In genomic region chr7:22876986-22877729, GRCh38 we compare ENCODE assay signal across 22 cellular contexts. TPM values are rescaled to one million over a fixed set of nuclear protein-coding genes. Genes with fewer than 3 reads are reported as not detected.
DNase-seq lines count a peak whose midpoint lies in the region; ATAC-seq and TF ChIP-seq lines count a peak whose summit lies in the region.
"Had no signal": no experiment of that assay in that cellular context is flagged by ENCODE, and none has a peak within 500 bp of the region (broad histone marks: within the 10 kb centered on the region; RNA-seq: fewer than 3 reads in every experiment).

No MANE protein-coding gene starts in this region.

- no peaks in the 10 kb centered on the region for H3K36me3 ChIP-seq in right lobe of liver
- H3K36me3 ChIP-seq: BLaER1 treated with 17β-estradiol and CSF1 and Interleukin-3, amounts not matched to agents 10 nM and 100 nM had no signal

- H3K27me3 ChIP-seq in right lobe of liver: no peaks in the 10 kb centered on the region
- H3K27me3 ChIP-seq: BLaER1 treated with 17β-estradiol and CSF1 and Interleukin-3, amounts not matched to agents 10 nM and 100 nM had no signal

- H3K4me3 ChIP-seq in right lobe of liver: no peak overlapping the region
- H3K4me3 ChIP-seq: BLaER1 treated with 17β-estradiol and CSF1 and Interleukin-3, amounts not matched to agents 10 nM and 100 nM had no signal

- DNase-seq in DMS 273 (lab: John Stamatoyannopoulos, UW; ENCODE audit: unreplicated experiment) (peak; percentile 70), DMS 273 treated with DMSO at 0.1 percent for 48 hours (lab: John Stamatoyannopoulos, UW) (no peak), ELF-1 (ENCODE audit: low read depth, low spot score) (peak; percentile 56), NCI-H69 (lab: John Stamatoyannopoulos, UW) (peak; percentile 82), islet precursor cell (peak; percentile 84), DMS79 treated with DMSO at 0.1 percent for 48 hours (lab: John Stamatoyannopoulos, UW) (no peak), right lobe of liver (no peak), GM13977 (ENCODE audit: low spot score) (no peak)
- DNase-seq: CD4-positive, alpha-beta memory T cell; GF-D8; H9; HFFc6; NCI-H1092; NCI-H1436; NCI-H2029; NCI-H446 treated with DMSO at 0.1 percent for 48 hours; NCI-H748 treated with DMSO at 0.1 percent for 48 hours; OCI-M1; T-helper 17 cell had no signal

- in situ Hi-C loops in GM13977 (cut with MboI; ENCODE audit: low pct_unique_long_range_greater_than_20kb, low sequenced_read_pairs, unreplicated experiment): no loop called here

- 80% methylated on average over 1 of the region's 1 CpG for WGBS in right lobe of liver (ENCODE audit: insufficient coverage, low coverage, low lambda C conversion rate, missing lambda C conversion rate)

- TF ChIP-seq POLR2A in right lobe of liver (IDR thresholded peaks at IDR 0.05): no peak

- intact Hi-C loops in right lobe of liver (cut with DNase I): no loop called here

- TF ChIP-seq CTCF in right lobe of liver (IDR thresholded peaks at IDR 0.05): no peak
- no peak for TF ChIP-seq CTCF in GM13977 (IDR thresholded peaks at IDR 0.05; ENCODE audit: extremely low read depth, insufficient read depth, missing control alignments)

- no peaks in the 10 kb centered on the region for H3K4me1 ChIP-seq in right lobe of liver

- no peak for ATAC-seq in right lobe of liver
- ATAC-seq: Right ventricle myocardium inferior, T-helper 17 cell had no signal

- no peaks in the 10 kb centered on the region for H3K9me3 ChIP-seq in right lobe of liver

- H3K27ac ChIP-seq in right lobe of liver: no peak overlapping the region
- H3K27ac ChIP-seq: 22Rv1; BLaER1 treated with 17β-estradiol and CSF1 and Interleukin-3, amounts not matched to agents 10 nM and 100 nM had no signal

RNA-seq across cellular contexts. Expression of gene TOMM7, which starts 54.5 kb away (rescaled TPM):
- total RNA-seq in right lobe of liver: 100 to 1,000 TPM in 3 of 6 experiments, 10 to 100 TPM in 3; 25.9 to 180 (median 102) TPM

Comparison
In these comparisons a context has a peak if more than half of its experiments do, and no peak if none do; other contexts are left out.
1. DNase-seq: peak in DMS 273 (single experiment), ELF-1 (single experiment), NCI-H69 (single experiment) and islet precursor cell (single experiment); none in DMS 273 treated with DMSO at 0.1 percent for 48 hours (single experiment), DMS79 treated with DMSO at 0.1 percent for 48 hours (single experiment), right lobe of liver (0 of 3) and GM13977 (single experiment).